Comparison of ENCODE assay signal across 2 cellular contexts in genomic region chr5:140108093-140109049, GRCh38.
TF ChIP-seq lines count a peak whose summit lies in the region.

No MANE protein-coding gene starts in this region.

TF ChIP-seq in WTC11, 78 proteins besides CTCF, POLR2A, EP300 and RAD21:
- TF ChIP-seq TEAD1 (CRISPR knock-in tag; IDR thresholded peaks at IDR 0.05) (no peak), E2F1 (CRISPR knock-in tag; IDR thresholded peaks at IDR 0.05) (no peak), ATF2 (CRISPR knock-in tag; IDR thresholded peaks at IDR 0.05; ENCODE audit: borderline replicate concordance, low read depth) (no peak), OVOL2 (CRISPR knock-in tag; IDR thresholded peaks at IDR 0.05; ENCODE audit: borderline replicate concordance) (no peak), ESRRA (CRISPR knock-in tag; IDR thresholded peaks at IDR 0.05; ENCODE audit: borderline replicate concordance) (no peak)
TF ChIP-seq in WTC11: peak in this region for 0.

TF ChIP-seq in H1, 55 proteins besides CTCF, POLR2A, EP300 and RAD21:
- TF ChIP-seq EZH2 (IDR thresholded peaks at IDR 0.05; ENCODE audit: low read depth, low read length, severe bottlenecking) (peak; percentile 69), HDAC6 (IDR thresholded peaks at IDR 0.05; ENCODE audit: low read depth, low read length) (no peak), ASH2L (IDR thresholded peaks at IDR 0.05; ENCODE audit: low read length) (peak; percentile 13), NANOG (IDR thresholded peaks at IDR 0.05; ENCODE audit: insufficient read depth, low read depth, low read length, poor library complexity, severe bottlenecking) (no peak), KDM4A (IDR thresholded peaks at IDR 0.05; ENCODE audit: low read depth, low read length, severe bottlenecking) (peak; percentile 30), SUZ12 (IDR thresholded peaks at IDR 0.05; ENCODE audit: low read length) (peak; percentile 66), PHF8 (conservative IDR thresholded peaks at IDR 0.05; ENCODE audit: low read depth, low read length) (no peak), SIN3A (conservative IDR thresholded peaks at IDR 0.05 in 1 of 2, IDR thresholded peaks at IDR 0.05 in 1 of 2; ENCODE audit: low read depth in 1 of 2, low read length in 2 of 2) (0 out of 4 replicates have a peak, but pooled peaks of 1 of the 2 experiments have one; percentile 21), SAP30 (IDR thresholded peaks at IDR 0.05; ENCODE audit: insufficient read depth, insufficient replicate concordance, low read length) (peak; percentile 37)
